8 cellular contexts compared by ENCODE assay signal in genomic region chr13:113209336-113209879, GRCh38. TPM values are rescaled to one million over a fixed set of nuclear protein-coding genes. Genes with fewer than 3 reads are reported as not detected.
DNase-seq lines count a peak whose midpoint lies in the region; ATAC-seq and TF ChIP-seq lines count a peak whose summit lies in the region.

TSS of gene CUL4A (plus strand) at chr13:113209613. CDS start at chr13:113209628, 15 bp downstream.

- H3K9me3 ChIP-seq in PC-9 (ENCODE audit: insufficient read depth, low read depth) (no peaks in the 10 kb centered on the region), stomach (no peaks in the 10 kb centered on the region)

- peak within 1 kb of the TSS; percentile 98 for H3K4me2 ChIP-seq in PC-9

- H3K79me2 ChIP-seq in PC-9 (ENCODE audit: low read depth): peaks cover 86% of the 10 kb centered on the region

- H3K9me3 Mint-ChIP-seq in nephron progenitor cell: no peaks in the 10 kb centered on the region

- peaks cover 61% of the 10 kb centered on the region for H4K20me1 ChIP-seq in PC-9 (ENCODE audit: insufficient read depth)

- no peak for TF ChIP-seq EP300 in stomach (IDR thresholded peaks at IDR 0.05)

- peaks cover 60% of the 10 kb centered on the region for H3K4me1 Mint-ChIP-seq in nephron progenitor cell

- intact Hi-C loops in PC-9 (cut with micrococcal nuclease; ENCODE audit: unreplicated experiment) (loop anchor here (1.0 to 5.0 kb wide), 2 partner anchors 240 to 267 kb away; no protein-coding TSS in a partner anchor), stomach (cut with DNase I; ENCODE audit: low total_unique reads) (no loop called here)

- H3K27me3 ChIP-seq in PC-9 (ENCODE audit: insufficient read depth, low read depth) (no peaks in the 10 kb centered on the region), stomach (no peaks in the 10 kb centered on the region)

- H3K9me2 ChIP-seq in PC-9 (ENCODE audit: insufficient read depth): no peaks in the 10 kb centered on the region

- H3F3A ChIP-seq in PC-9 (ENCODE audit: insufficient read depth, low read depth): peaks cover 27% of the 10 kb centered on the region

- peak within 1 kb of the TSS; percentile 90 for H3K4me3 Mint-ChIP-seq in nephron progenitor cell

- DNase-seq in COR-L47 (lab: John Stamatoyannopoulos, UW) (peak; percentile 74), PC-9 (peak; percentile 58 to 72), fibroblast of the aortic adventitia (ENCODE audit: low read depth) (peak; percentile 62), nephron progenitor cell (peak; percentile 88), stomach (peak; percentile 83)
- DNase-seq in activated effector memory CD4-positive, alpha-beta T cell treated with Interleukin-2 at 50 U/mL for 16 hours: peak; percentile 64

- peak within 1 kb of the TSS; percentile 83 for H2AFZ ChIP-seq in PC-9

- H3K27ac ChIP-seq in PC-9 (peak within 1 kb of the TSS; percentile 90), stomach (peak within 1 kb of the TSS; percentile 97 to 100 (median 100))

- no TSS peak for BruUV-seq in PC-9 (replicated peaks; lab: Mats Ljungman, UMichigan)

- peaks cover 40% of the 10 kb centered on the region for H3K36me3 Mint-ChIP-seq in nephron progenitor cell (ENCODE audit: low read depth)

- WGBS in stomach, 5 donors: 0 to 1% (median 0%) methylated on average over 7 to 81 of the region's 81 CpGs

- no peak for TF ChIP-seq CTCF in PC-9 (conservative IDR thresholded peaks at IDR 0.05)
- TF ChIP-seq CTCF in fibroblast of the aortic adventitia (IDR thresholded peaks at IDR 0.05; ENCODE audit: insufficient read depth, low read length): no peak
- no peak for TF ChIP-seq CTCF in nephron progenitor cell (IDR thresholded peaks at IDR 0.05)
- TF ChIP-seq CTCF in stomach (IDR thresholded peaks at IDR 0.05): no peak

- TF ChIP-seq POLR2A in stomach (IDR thresholded peaks at IDR 0.05): no peak

- H3K27me3 Mint-ChIP-seq in nephron progenitor cell (ENCODE audit: low read depth, poor library complexity): no peaks in the 10 kb centered on the region

- H3K36me3 ChIP-seq in PC-9 (ENCODE audit: low read depth) (peaks cover 47% of the 10 kb centered on the region), stomach (peaks cover 0 to 31% (median 16%) of the 10 kb centered on the region in 4 donors)

- peak within 1 kb of the TSS; percentile 54 for H3K27ac Mint-ChIP-seq in nephron progenitor cell

- H3K4me3 ChIP-seq in PC-9 (peak within 1 kb of the TSS; percentile 97), fibroblast of the aortic adventitia (ENCODE audit: low read depth, low read length) (peak within 1 kb of the TSS; percentile 79), stomach (peak within 1 kb of the TSS; percentile 89 to 98 (median 96))

- H3K4me1 ChIP-seq in PC-9 (replicated peaks; ENCODE audit: insufficient read depth): peaks cover 40% of the 10 kb centered on the region
- peaks cover 47 to 81% (median 65%) of the 10 kb centered on the region in 4 donors for H3K4me1 ChIP-seq in stomach

- CTCF ChIA-PET in PC-9 (lab: Charles Lee): no interaction called here

- ATAC-seq in GM19397 (IDR thresholded peaks at IDR 0.05; ENCODE audit: unreplicated experiment) (peak; percentile 44), HG03558 (IDR thresholded peaks at IDR 0.05; ENCODE audit: extremely low read depth, unreplicated experiment) (peak; percentile 6)

- POLR2A ChIA-PET in PC-9 (lab: Charles Lee; ENCODE audit: unreplicated experiment): interaction anchor here (0.5 to 1.3 kb wide), 6 partner anchors 9 to 429 kb away, joined by 3 to 15 read pairs (median 6); partner anchors contain the start of gene MCF2L

RNA-seq across cellular contexts. Expression of gene CUL4A, which starts in this region (rescaled TPM):
- 90.8 and 91.0 TPM in 2 replicates for total RNA-seq in PC-9 (2021)
- 58.1 and 114 TPM in 2 replicates for total RNA-seq in fibroblast of the aortic adventitia (ENCODE audit: low replicate concordance)
- 100 to 1,000 TPM; 107 to 153 (median 148) TPM for total RNA-seq in stomach
- polyA plus RNA-seq in stomach: 10 to 100 TPM; 24.4 to 31.0 (median 25.6) TPM

Comparison
In these comparisons a context has a peak if more than half of its experiments do, and no peak if none do; other contexts are left out.
1. Peak in every context shown above with its lines: DNase-seq, ATAC-seq, H3K4me3 ChIP-seq and H3K27ac ChIP-seq.